Comparison of ENCODE assay signal across 8 cellular contexts in the genomic region with DNA sequence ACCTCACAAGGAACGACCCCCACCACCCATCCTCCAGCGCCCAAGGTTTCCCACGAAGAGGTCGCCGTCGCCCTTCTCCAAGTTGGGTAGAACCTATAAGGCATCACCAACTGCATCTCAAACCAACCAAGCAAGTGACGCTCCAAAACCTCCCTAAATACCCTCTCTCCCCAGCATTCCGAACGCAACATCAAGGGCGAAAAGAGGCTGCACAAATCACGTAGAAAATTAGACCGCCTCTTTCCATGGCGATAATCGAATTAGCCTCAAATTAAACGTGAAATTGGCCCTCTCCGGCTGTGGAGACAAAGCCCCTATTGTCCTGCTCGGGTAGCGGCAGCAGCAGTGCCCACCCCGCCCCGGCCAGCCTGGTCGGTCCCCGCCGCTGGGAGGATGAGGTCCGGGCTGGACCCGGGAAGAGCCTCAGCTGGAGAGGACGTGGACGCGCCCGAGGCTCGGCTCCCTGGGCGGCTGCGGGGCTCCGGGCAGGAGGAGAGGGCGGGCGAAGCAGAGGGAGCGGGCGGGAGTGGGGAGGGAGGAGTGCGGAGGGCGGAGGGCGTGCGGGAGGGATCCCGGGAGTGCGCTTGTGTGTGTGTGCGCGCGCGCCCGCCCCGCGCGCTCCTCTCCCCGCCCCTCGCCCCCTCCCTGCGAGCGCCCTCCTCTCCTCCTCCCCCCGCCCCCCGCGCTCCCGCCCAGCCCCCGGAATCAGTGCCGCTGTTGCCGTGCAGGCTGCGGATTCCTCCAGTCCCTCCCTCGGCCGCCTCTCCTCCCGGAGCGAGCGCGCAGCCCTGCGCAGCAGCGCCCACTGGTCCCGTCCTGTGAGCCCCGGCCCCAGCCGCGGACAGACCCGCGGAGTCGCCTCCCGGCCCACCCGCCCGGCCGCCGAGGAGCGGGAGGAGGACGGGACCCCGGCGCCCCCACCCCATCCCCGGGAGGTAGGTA. TPM values are rescaled to one million over a fixed set of nuclear protein-coding genes. Genes with fewer than 3 reads are reported as not detected.
DNase-seq lines count a peak whose midpoint lies in the region; ATAC-seq and TF ChIP-seq lines count a peak whose summit lies in the region.

Gene SPTBN1, plus strand, starts transcription at position 744 of the 942 bp plus-strand sequence. CDS start 70,092 bp downstream, outside the sequence.

- whole genome bisulfite sequencing in esophagus muscularis mucosa: under 1% methylated on average over 23 of the region's 88 CpGs
- 0 to 4% methylated on average over 23 to 40 of the region's 88 CpGs for WGBS in thyroid gland, 2 donors

- peak; percentile 45 for TF ChIP-seq POLR2A in esophagus muscularis mucosa (IDR thresholded peaks at IDR 0.05; ENCODE audit: low read depth)
- TF ChIP-seq POLR2A in thyroid gland (IDR thresholded peaks at IDR 0.05): peak; percentile 62 to 87

- TF ChIP-seq CTCF in HFF-Myc (IDR thresholded peaks at IDR 0.05; ENCODE audit: low read depth, low read length, missing control alignments) (no peak), esophagus muscularis mucosa (IDR thresholded peaks at IDR 0.05) (peak in 1 of 3 experiments; percentile 19), thyroid gland (IDR thresholded peaks at IDR 0.05) (peak in 2 of 6 experiments; percentile 9 to 30)

- no peaks in the 10 kb centered on the region for H3K9me3 ChIP-seq in esophagus muscularis mucosa
- H3K9me3 ChIP-seq in mononuclear cell (ENCODE audit: low read depth, low read length): no peaks in the 10 kb centered on the region
- H3K9me3 ChIP-seq in thyroid gland: no peaks in the 10 kb centered on the region

- no peaks in the 10 kb centered on the region for H3K27me3 ChIP-seq in esophagus muscularis mucosa
- H3K27me3 ChIP-seq in mononuclear cell (ENCODE audit: insufficient read depth, low read length): peaks cover 66% of the 10 kb centered on the region
- no peaks in the 10 kb centered on the region for H3K27me3 ChIP-seq in thyroid gland

- no peak for TF ChIP-seq EP300 in esophagus muscularis mucosa (IDR thresholded peaks at IDR 0.05)

- H3K4me1 ChIP-seq in esophagus muscularis mucosa: peaks cover 33 to 45% (median 42%) of the 10 kb centered on the region in 4 donors
- peaks cover 18% of the 10 kb centered on the region for H3K4me1 ChIP-seq in mononuclear cell (ENCODE audit: insufficient read depth, low read length)
- H3K4me1 ChIP-seq in thyroid gland: peaks cover 12 to 16% of the 10 kb centered on the region in 2 donors

- intact Hi-C loops in esophagus muscularis mucosa (cut with DNase I) (loop anchor here (2.0 kb wide), 1 partner anchor 249 kb away; no protein-coding TSS in a partner anchor), thyroid gland (cut with DNase I) (no loop called here)

- DNase-seq in Daoy (ENCODE audit: low read depth) (peak; percentile 90), HFF-Myc (ENCODE audit: extremely low read depth, low read depth) (no peak), NCI-H345 (lab: John Stamatoyannopoulos, UW) (peak; percentile 94), esophagus muscularis mucosa (ENCODE audit: extremely low spot score) (peak; percentile 98), thyroid gland (peak; percentile 92 to 93)
- peak; percentile 56 for DNase-seq in activated CD8-positive, alpha-beta memory T cell treated with anti-CD3 and anti-CD28 coated beads, Interleukin-2, amount 50 U/mL, for 48 hours

- H3K36me3 ChIP-seq in esophagus muscularis mucosa (no peaks in the 10 kb centered on the region), thyroid gland (no peaks in the 10 kb centered on the region)

- ATAC-seq in HG03139 (IDR thresholded peaks at IDR 0.05; ENCODE audit: unreplicated experiment): no peak

- H3K27ac ChIP-seq in esophagus muscularis mucosa (replicated peaks in 1 of 4) (peak within 1 kb of the TSS; percentile 98 to 99 (median 98)), thyroid gland (peak within 1 kb of the TSS; percentile 93 to 98 (median 97))

- H3K4me3 ChIP-seq in HFF-Myc (replicated peaks; ENCODE audit: low read depth, low read length) (peak within 1 kb of the TSS; percentile 79), esophagus muscularis mucosa (peak within 1 kb of the TSS; percentile 90 to 99 (median 94)), mononuclear cell (ENCODE audit: low read length) (no peak within 1 kb of the TSS), thyroid gland (replicated peaks in 1 of 3) (peak within 1 kb of the TSS; percentile 46 to 86 (median 76))

RNA-seq across cellular contexts. Expression of gene SPTBN1, which starts in this region (rescaled TPM):
- 138 and 154 TPM in 2 replicates for total RNA-seq in Daoy (2014; rRNA removed; shearing (Covaris generic))
- total RNA-seq in esophagus muscularis mucosa (100 to 1,000 TPM; 465 to 600 (median 547) TPM), mononuclear cell (107 TPM), thyroid gland (100 to 1,000 TPM; 381 to 513 (median 419) TPM)
